Comparison of ENCODE assay signal across 1 cellular context in the genomic region with DNA sequence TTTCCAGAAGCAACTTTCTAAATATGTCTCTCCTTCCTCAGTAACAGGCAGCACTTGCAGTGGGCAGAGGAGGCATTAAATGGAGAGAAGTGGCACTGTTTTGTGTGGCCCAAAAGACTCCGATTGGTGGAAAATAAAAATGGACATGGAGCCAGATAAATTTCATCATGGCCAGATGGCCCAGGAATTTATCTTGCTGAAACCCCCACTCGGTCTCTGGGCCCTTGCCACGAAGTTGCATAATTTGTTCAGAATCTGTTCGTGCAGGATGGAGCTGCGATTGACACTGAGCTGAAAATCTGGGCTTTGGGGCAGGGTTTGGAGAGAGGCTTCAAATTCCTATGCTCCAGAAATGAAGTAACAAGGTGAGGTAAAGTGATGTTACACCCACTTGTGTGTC.
TF ChIP-seq lines count a peak whose summit lies in the region.

No MANE protein-coding gene starts in this region.

TF ChIP-seq in HepG2, 621 proteins besides CTCF, POLR2A, EP300 and RAD21 (continued from another document):
- TF ChIP-seq ZNF318 (CRISPR knock-in tag; IDR thresholded peaks at IDR 0.05) (no peak), AHDC1 (CRISPR knock-in tag; IDR thresholded peaks at IDR 0.05; ENCODE audit: borderline replicate concordance) (no peak), ZMYM4 (CRISPR knock-in tag; IDR thresholded peaks at IDR 0.05) (no peak), ZFP36 (IDR thresholded peaks at IDR 0.05; ENCODE audit: borderline replicate concordance, low read depth, low read length, partially characterized antibody) (no peak), ZNF747 (CRISPR knock-in tag; IDR thresholded peaks at IDR 0.05; ENCODE audit: borderline replicate concordance) (no peak), RARA (CRISPR knock-in tag; IDR thresholded peaks at IDR 0.05) (no peak), ZNF878 (CRISPR knock-in tag; IDR thresholded peaks at IDR 0.05) (no peak), ZBTB38 (CRISPR knock-in tag; IDR thresholded peaks at IDR 0.05) (no peak)
- TF ChIP-seq, protein P1, sequence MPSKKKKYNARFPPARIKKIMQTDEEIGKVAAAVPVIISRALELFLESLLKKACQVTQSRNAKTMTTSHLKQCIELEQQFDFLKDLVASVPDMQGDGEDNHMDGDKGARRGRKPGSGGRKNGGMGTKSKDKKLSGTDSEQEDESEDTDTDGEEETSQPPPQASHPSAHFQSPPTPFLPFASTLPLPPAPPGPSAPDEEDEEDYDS (CRISPR knock-in tag; IDR thresholded peaks at IDR 0.05): no peak
